Comparison of ENCODE assay signal across 11 cellular contexts in the genomic region with DNA sequence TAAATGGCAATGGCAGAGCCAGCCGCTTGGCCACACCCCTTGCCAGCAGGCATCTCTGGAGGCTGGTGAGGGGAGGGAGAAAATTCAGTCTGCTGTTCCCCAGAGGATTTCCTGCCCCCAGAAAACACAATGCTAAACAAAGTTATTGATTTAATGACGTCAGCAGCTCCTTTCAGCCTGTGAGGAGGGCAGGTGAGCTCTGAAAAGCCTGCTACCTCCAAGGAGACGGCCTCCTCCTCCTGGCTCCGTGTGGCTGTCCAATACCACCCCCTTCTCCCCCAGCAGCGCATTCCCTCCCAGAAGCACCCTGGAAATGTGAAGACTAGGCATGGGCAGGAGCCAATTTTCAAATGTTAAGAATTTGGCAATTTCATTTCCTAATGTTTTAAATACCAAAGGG.
A peak's percentile ranks its signal among the peaks of the same experiment; 100 is the strongest.
DNase-seq lines count a peak whose midpoint lies in the region; ATAC-seq and TF ChIP-seq lines count a peak whose summit lies in the region.
"Had no signal": no experiment of that assay in that cellular context is flagged by ENCODE, and none has a peak within 500 bp of the region (broad histone marks: within the 10 kb centered on the region; RNA-seq: fewer than 3 reads in every experiment).

No MANE protein-coding gene starts in this region.

- no peak for TF ChIP-seq CTCF in HEK293 (tag by site-specific recombination; IDR thresholded peaks at IDR 0.05)
- TF ChIP-seq CTCF in mammary epithelial cell (conservative IDR thresholded peaks at IDR 0.05 in 1 of 2, IDR thresholded peaks at IDR 0.05 in 1 of 2; ENCODE audit: extremely low read depth in 1 of 2, insufficient read depth in 1 of 2, low read depth in 1 of 2, low read length in 2 of 2): no peak
- no peak for TF ChIP-seq CTCF in GM10266 (IDR thresholded peaks at IDR 0.05; ENCODE audit: control insufficient read depth, insufficient read depth, low read depth, missing control alignments)

- POLR2A ChIA-PET in HEK293 (lab: Yijun Ruan, JAX): interaction anchor here (0.6 kb wide), 1 partner anchor 37 kb away, joined by 4 read pairs; no protein-coding TSS in a partner anchor

- H3K9me3 ChIP-seq in HEK293 (ENCODE audit: control insufficient read depth, insufficient read depth, low read depth, low read length) (no peaks in the 10 kb centered on the region), mammary epithelial cell (replicated peaks; ENCODE audit: insufficient read depth, low read length) (no peaks in the 10 kb centered on the region)
- H3K9me3 ChIP-seq: MG63 had no signal

- in situ Hi-C loops in mammary epithelial cell (cut with MboI; ENCODE audit: low sequenced_read_pairs in 2 of 2): no loop called here

- no peak overlapping the region for H3K4me2 ChIP-seq in mammary epithelial cell (ENCODE audit: insufficient read depth, low read depth, low read length)

- no peaks in the 10 kb centered on the region for H3K79me2 ChIP-seq in mammary epithelial cell (ENCODE audit: insufficient read depth, low read length)

- CTCF ChIA-PET in HEK293 (lab: Yijun Ruan, JAX): interaction anchor here (0.6 kb wide), 2 partner anchors 26 to 27 kb away, joined by 3 read pairs; no protein-coding TSS in a partner anchor
- CTCF ChIA-PET in mammary epithelial cell (lab: Charles Lee; ENCODE audit: low non-redundant PET): no interaction called here

- dilution Hi-C loops in mammary epithelial cell (cut with HindIII; ENCODE audit: low sequenced_read_pairs): no loop called here

- H2AFZ ChIP-seq in mammary epithelial cell (ENCODE audit: low read depth, low read length): no peak overlapping the region

- intact Hi-C loops in mammary epithelial cell (cut with micrococcal nuclease): no loop called here

- peaks cover 18% of the 10 kb centered on the region for H3K4me1 ChIP-seq in HEK293 (ENCODE audit: control insufficient read depth, insufficient read depth, low read length)
- H3K4me1 ChIP-seq in mammary epithelial cell (ENCODE audit: insufficient read depth, low read length): no peaks in the 10 kb centered on the region

- 44% methylated on average over 5 of the region's 5 CpGs for WGBS in mammary epithelial cell (ENCODE audit: low coverage, missing lambda C conversion rate)

- H3K36me3 ChIP-seq in HEK293 (ENCODE audit: control insufficient read depth in 2 of 2, insufficient read depth in 1 of 2, low read length in 2 of 2) (no peaks in the 10 kb centered on the region), mammary epithelial cell (ENCODE audit: insufficient read depth, low read length) (no peaks in the 10 kb centered on the region)
- H3K36me3 ChIP-seq: MG63 had no signal

- peak; percentile 95 for DNase-seq in NCI-H345 (lab: John Stamatoyannopoulos, UW)
- DNase-seq in fibroblast of peridontal ligament (ENCODE audit: extremely low read depth): peak; percentile 22
- peak; percentile 24 for DNase-seq in pons (ENCODE audit: low spot score)
- DNase-seq in mammary epithelial cell: no peak
- no peak for DNase-seq in GM10266 (ENCODE audit: extremely low spot score)
- no peak for DNase-seq in NAMALWA (ENCODE audit: low spot score)
- DNase-seq: MG63, T-helper 17 cell had no signal

- H3K27ac ChIP-seq in HEK293 (ENCODE audit: extremely low read depth, low read depth, low read length) (peak overlapping the region; percentile 53), mammary epithelial cell (ENCODE audit: insufficient read depth, low read depth, low read length) (no peak overlapping the region)
- H3K27ac ChIP-seq: epithelial cell of prostate had no signal

- no peak for ATAC-seq in HG02840 (IDR thresholded peaks at IDR 0.05; ENCODE audit: low FRiP score, unreplicated experiment)
- ATAC-seq: T-helper 17 cell had no signal

- no TSS peak for BruUV-seq in mammary epithelial cell (replicated peaks; lab: Mats Ljungman, UMichigan)

- H3K4me3 ChIP-seq in HEK293 (ENCODE audit: low read depth, low read length) (no peak overlapping the region), mammary epithelial cell (replicated peaks in 1 of 3; ENCODE audit: insufficient read depth in 1 of 3, low read depth in 2 of 3, low read length in 3 of 3) (no peak overlapping the region)
- H3K4me3 ChIP-seq: MG63 had no signal

- H3K27me3 ChIP-seq in mammary epithelial cell (ENCODE audit: insufficient read depth, low read length): no peaks in the 10 kb centered on the region
- H3K27me3 ChIP-seq: MG63 had no signal

- no peaks in the 10 kb centered on the region for H4K20me1 ChIP-seq in mammary epithelial cell (ENCODE audit: insufficient read depth, low read length)

- no peak overlapping the region for H3K9ac ChIP-seq in mammary epithelial cell (ENCODE audit: insufficient read depth, low read length)

TF ChIP-seq in HEK293, 187 proteins besides CTCF, POLR2A, EP300 and RAD21 (continues in another document):
- TF ChIP-seq KLF8 (tag by site-specific recombination; IDR thresholded peaks at IDR 0.05) (0 out of 2 replicates have a peak, but pooled peaks have one; percentile 43), SP2 (tag by site-specific recombination; IDR thresholded peaks at IDR 0.05) (peak; percentile 43; the same call in 1 of the 2 replicates), ZNF24 (tag by site-specific recombination; IDR thresholded peaks at IDR 0.05) (peak; percentile 62; the same call in 1 of the 2 replicates), ZNF629 (tag by site-specific recombination; IDR thresholded peaks at IDR 0.05) (peak; percentile 90), WT1 (tag by site-specific recombination; IDR thresholded peaks at IDR 0.05) (peak; percentile 72), ZNF341 (tag by site-specific recombination; IDR thresholded peaks at IDR 0.05; ENCODE audit: low read depth) (peak; percentile 93), ZNF785 (tag by site-specific recombination; IDR thresholded peaks at IDR 0.05) (no peak), ZXDB (tag by site-specific recombination; IDR thresholded peaks at IDR 0.05) (0 out of 2 replicates have a peak, but pooled peaks have one; percentile 12), ZNF837 (tag by site-specific recombination; IDR thresholded peaks at IDR 0.05) (no peak)
- TF ChIP-seq, protein P1, sequence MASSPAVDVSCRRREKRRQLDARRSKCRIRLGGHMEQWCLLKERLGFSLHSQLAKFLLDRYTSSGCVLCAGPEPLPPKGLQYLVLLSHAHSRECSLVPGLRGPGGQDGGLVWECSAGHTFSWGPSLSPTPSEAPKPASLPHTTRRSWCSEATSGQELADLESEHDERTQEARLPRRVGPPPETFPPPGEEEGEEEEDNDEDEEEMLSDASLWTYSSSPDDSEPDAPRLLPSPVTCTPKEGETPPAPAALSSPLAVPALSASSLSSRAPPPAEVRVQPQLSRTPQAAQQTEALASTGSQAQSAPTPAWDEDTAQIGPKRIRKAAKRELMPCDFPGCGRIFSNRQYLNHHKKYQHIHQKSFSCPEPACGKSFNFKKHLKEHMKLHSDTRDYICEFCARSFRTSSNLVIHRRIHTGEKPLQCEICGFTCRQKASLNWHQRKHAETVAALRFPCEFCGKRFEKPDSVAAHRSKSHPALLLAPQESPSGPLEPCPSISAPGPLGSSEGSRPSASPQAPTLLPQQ (tag by site-specific recombination; IDR thresholded peaks at IDR 0.05): peak; percentile 56
- TF ChIP-seq, protein P2, sequence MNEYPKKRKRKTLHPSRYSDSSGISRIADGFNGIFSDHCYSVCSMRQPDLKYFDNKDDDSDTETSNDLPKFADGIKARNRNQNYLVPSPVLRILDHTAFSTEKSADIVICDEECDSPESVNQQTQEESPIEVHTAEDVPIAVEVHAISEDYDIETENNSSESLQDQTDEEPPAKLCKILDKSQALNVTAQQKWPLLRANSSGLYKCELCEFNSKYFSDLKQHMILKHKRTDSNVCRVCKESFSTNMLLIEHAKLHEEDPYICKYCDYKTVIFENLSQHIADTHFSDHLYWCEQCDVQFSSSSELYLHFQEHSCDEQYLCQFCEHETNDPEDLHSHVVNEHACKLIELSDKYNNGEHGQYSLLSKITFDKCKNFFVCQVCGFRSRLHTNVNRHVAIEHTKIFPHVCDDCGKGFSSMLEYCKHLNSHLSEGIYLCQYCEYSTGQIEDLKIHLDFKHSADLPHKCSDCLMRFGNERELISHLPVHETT (tag by site-specific recombination; IDR thresholded peaks at IDR 0.05): peak; percentile 42; the same call in 1 of the 2 replicates
- TF ChIP-seq, protein P3, sequence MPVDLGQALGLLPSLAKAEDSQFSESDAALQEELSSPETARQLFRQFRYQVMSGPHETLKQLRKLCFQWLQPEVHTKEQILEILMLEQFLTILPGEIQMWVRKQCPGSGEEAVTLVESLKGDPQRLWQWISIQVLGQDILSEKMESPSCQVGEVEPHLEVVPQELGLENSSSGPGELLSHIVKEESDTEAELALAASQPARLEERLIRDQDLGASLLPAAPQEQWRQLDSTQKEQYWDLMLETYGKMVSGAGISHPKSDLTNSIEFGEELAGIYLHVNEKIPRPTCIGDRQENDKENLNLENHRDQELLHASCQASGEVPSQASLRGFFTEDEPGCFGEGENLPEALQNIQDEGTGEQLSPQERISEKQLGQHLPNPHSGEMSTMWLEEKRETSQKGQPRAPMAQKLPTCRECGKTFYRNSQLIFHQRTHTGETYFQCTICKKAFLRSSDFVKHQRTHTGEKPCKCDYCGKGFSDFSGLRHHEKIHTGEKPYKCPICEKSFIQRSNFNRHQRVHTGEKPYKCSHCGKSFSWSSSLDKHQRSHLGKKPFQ (tag by site-specific recombination; IDR thresholded peaks at IDR 0.05): no peak
- TF ChIP-seq, protein P4, sequence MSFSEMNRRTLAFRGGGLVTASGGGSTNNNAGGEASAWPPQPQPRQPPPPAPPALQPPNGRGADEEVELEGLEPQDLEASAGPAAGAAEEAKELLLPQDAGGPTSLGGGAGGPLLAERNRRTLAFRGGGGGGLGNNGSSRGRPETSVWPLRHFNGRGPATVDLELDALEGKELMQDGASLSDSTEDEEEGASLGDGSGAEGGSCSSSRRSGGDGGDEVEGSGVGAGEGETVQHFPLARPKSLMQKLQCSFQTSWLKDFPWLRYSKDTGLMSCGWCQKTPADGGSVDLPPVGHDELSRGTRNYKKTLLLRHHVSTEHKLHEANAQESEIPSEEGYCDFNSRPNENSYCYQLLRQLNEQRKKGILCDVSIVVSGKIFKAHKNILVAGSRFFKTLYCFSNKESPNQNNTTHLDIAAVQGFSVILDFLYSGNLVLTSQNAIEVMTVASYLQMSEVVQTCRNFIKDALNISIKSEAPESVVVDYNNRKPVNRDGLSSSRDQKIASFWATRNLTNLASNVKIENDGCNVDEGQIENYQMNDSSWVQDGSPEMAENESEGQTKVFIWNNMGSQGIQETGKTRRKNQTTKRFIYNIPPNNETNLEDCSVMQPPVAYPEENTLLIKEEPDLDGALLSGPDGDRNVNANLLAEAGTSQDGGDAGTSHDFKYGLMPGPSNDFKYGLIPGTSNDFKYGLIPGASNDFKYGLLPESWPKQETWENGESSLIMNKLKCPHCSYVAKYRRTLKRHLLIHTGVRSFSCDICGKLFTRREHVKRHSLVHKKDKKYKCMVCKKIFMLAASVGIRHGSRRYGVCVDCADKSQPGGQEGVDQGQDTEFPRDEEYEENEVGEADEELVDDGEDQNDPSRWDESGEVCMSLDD (tag by site-specific recombination; IDR thresholded peaks at IDR 0.05): no peak; the same call in 1 of the 2 replicates

Comparison
In these comparisons a context has a peak if more than half of its experiments do, and no peak if none do; other contexts are left out.
1. DNase-seq: peak in NCI-H345 (single experiment), fibroblast of peridontal ligament (single experiment) and pons (single experiment); none in mammary epithelial cell (single experiment), GM10266 (single experiment) and NAMALWA (single experiment).